Comparison of ENCODE assay signal across 17 cellular contexts in genomic region chr17:58986005-58986404, GRCh38.
"Had no signal": no experiment of that assay in that cellular context is flagged by ENCODE, and none has a peak within 500 bp of the region (broad histone marks: within the 10 kb centered on the region; RNA-seq: fewer than 3 reads in every experiment).

No MANE protein-coding gene starts in this region.

- H3K4me3 Mint-ChIP-seq: activated naive CD8-positive, alpha-beta T cell treated with anti-CD3 and anti-CD28 coated beads, Interleukin-2, amount 10 ng/mL, durations not matched to agents 7 days and 5 days; neural crest cell; stimulated activated memory B cell treated with anti-CD40 and anti-IgM and Interleukin-4, amounts not matched to agents 10 μg/mL and 1 μg/mL and 100 μg/mL, for 72 hours had no signal

- H3K4me1 Mint-ChIP-seq: activated naive CD8-positive, alpha-beta T cell treated with anti-CD3 and anti-CD28 coated beads, Interleukin-2, amount 10 ng/mL, durations not matched to agents 7 days and 5 days; neural crest cell; stimulated activated memory B cell treated with anti-CD40 and anti-IgM and Interleukin-4, amounts not matched to agents 10 μg/mL and 1 μg/mL and 100 μg/mL, for 72 hours had no signal

- H3K4me3 ChIP-seq: body of pancreas, colonic mucosa, left ventricle myocardium inferior, prostate gland, right atrium auricular region, thoracic aorta, upper lobe of left lung had no signal

- H3K27ac Mint-ChIP-seq: activated naive CD8-positive, alpha-beta T cell treated with anti-CD3 and anti-CD28 coated beads, Interleukin-2, amount 10 ng/mL, durations not matched to agents 7 days and 5 days; stimulated activated memory B cell treated with anti-CD40 and anti-IgM and Interleukin-4, amounts not matched to agents 10 μg/mL and 1 μg/mL and 100 μg/mL, for 72 hours had no signal

- H3K27me3 Mint-ChIP-seq: activated naive CD8-positive, alpha-beta T cell treated with anti-CD3 and anti-CD28 coated beads, Interleukin-2, amount 10 ng/mL, durations not matched to agents 7 days and 5 days; stimulated activated memory B cell treated with anti-CD40 and anti-IgM and Interleukin-4, amounts not matched to agents 10 μg/mL and 1 μg/mL and 100 μg/mL, for 72 hours had no signal

- DNase-seq: activated CD4-positive, alpha-beta T cell treated with anti-CD3 and anti-CD28 coated beads, Interleukin-2, amount 50 U/mL, for 4 hours; activated naive CD8-positive, alpha-beta T cell treated with anti-CD3 and anti-CD28 coated beads, Interleukin-2, amount 10 ng/mL, durations not matched to agents 7 days and 5 days; amygdala; body of pancreas; central memory CD4-positive, alpha-beta T cell; colonic mucosa; erythroblast; hypothalamus; left ventricle myocardium inferior; stimulated activated CD4-positive, alpha-beta T cell treated with anti-CD3 and anti-CD28 coated beads, Interleukin-2, amount 100 ng/mL, for 48 hours; T1000; upper lobe of left lung had no signal

- H3K9me3 Mint-ChIP-seq: activated naive CD8-positive, alpha-beta T cell treated with anti-CD3 and anti-CD28 coated beads, Interleukin-2, amount 10 ng/mL, durations not matched to agents 7 days and 5 days; neural crest cell; stimulated activated memory B cell treated with anti-CD40 and anti-IgM and Interleukin-4, amounts not matched to agents 10 μg/mL and 1 μg/mL and 100 μg/mL, for 72 hours had no signal
